ENCODE assay signal across 25 cellular contexts in the genomic region with DNA sequence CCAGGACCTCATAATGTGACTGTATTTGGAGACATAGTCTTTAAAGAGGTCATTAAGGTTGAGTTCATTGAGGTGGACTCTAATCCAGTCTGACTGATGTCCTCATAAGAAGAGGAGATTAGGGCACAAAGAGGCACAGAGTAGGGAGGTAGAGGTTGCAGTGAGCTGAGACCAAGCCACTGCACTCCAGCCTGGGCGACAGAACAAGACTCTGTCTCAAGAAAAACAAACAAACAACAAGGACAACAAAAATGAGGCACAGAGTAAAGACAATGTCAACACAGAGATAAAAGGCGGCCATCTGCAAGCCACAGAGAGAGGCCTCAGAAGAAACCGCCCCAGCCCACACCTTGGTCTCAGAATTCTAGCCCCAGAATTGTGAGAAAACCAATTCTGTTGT.
"Had no signal": no experiment of that assay in that cellular context is flagged by ENCODE, and none has a peak within 500 bp of the region (broad histone marks: within the 10 kb centered on the region; RNA-seq: fewer than 3 reads in every experiment).

No MANE protein-coding gene starts in this region.

- H3K27ac ChIP-seq: left lung, lower lobe of right lung, ovary, sigmoid colon, spleen, suprapubic skin, thoracic aorta, tibial artery, upper lobe of right lung had no signal

- H3K4me1 ChIP-seq: lower lobe of right lung, sigmoid colon, suprapubic skin, tibial artery, upper lobe of right lung had no signal

- H3K27me3 Mint-ChIP-seq: progenitor cell of endocrine pancreas had no signal

- ATAC-seq: left colon; left lung; lower lobe of right lung; naive thymus-derived CD8-positive, alpha-beta T cell; right cardiac atrium; stimulated activated effector memory CD8-positive, alpha-beta T cell treated with anti-CD3 and anti-CD28 coated beads, Interleukin-12 subunit alpha, Interleukin-12 subunit beta, amount 100 ng/mL, for 72 hours; upper lobe of right lung had no signal

- H3K36me3 Mint-ChIP-seq: immature natural killer cell; naive thymus-derived CD8-positive, alpha-beta T cell; stimulated activated effector memory CD8-positive, alpha-beta T cell treated with anti-CD3 and anti-CD28 coated beads, Interleukin-12 subunit alpha, Interleukin-12 subunit beta, amount 100 ng/mL, for 72 hours had no signal

- DNase-seq: hypothalamus; immature natural killer cell; kidney; left colon; left lung; lower lobe of right lung; mammary epithelial cell; mesenchymal stem cell; naive thymus-derived CD8-positive, alpha-beta T cell; nephron progenitor cell; ovary; right cardiac atrium; sigmoid colon; small intestine; spleen; stimulated activated CD4-positive, alpha-beta T cell treated with anti-CD3 and anti-CD28 coated beads, Interleukin-4, amount 100 ng/mL, for 24 hours; stimulated activated naive CD4-positive, alpha-beta T cell; tibial artery; trophoblast cell; upper lobe of right lung had no signal

- H3K27me3 ChIP-seq: left lung, ovary, sigmoid colon, spleen, suprapubic skin, upper lobe of right lung had no signal

- H3K9me3 Mint-ChIP-seq: immature natural killer cell; naive thymus-derived CD8-positive, alpha-beta T cell; nephron progenitor cell; stimulated activated effector memory CD8-positive, alpha-beta T cell treated with anti-CD3 and anti-CD28 coated beads, Interleukin-12 subunit alpha, Interleukin-12 subunit beta, amount 100 ng/mL, for 72 hours; stimulated activated naive CD8-positive, alpha-beta T cell treated with anti-CD3 and anti-CD28 coated beads, Interleukin-15, Interleukin-2, amounts not matched to agents 100 ng/mL and 50 ng/mL, for 24 hours had no signal

- H3K27ac Mint-ChIP-seq: naive thymus-derived CD8-positive, alpha-beta T cell; nephron progenitor cell; progenitor cell of endocrine pancreas; stimulated activated effector memory CD8-positive, alpha-beta T cell treated with anti-CD3 and anti-CD28 coated beads, Interleukin-12 subunit alpha, Interleukin-12 subunit beta, amount 100 ng/mL, for 72 hours; stimulated activated naive CD8-positive, alpha-beta T cell treated with anti-CD3 and anti-CD28 coated beads, Interleukin-15, Interleukin-2, amounts not matched to agents 100 ng/mL and 50 ng/mL, for 24 hours had no signal

- H3K4me3 ChIP-seq: left lung, lower lobe of right lung, ovary, sigmoid colon, spleen, suprapubic skin, thoracic aorta, tibial artery, upper lobe of right lung had no signal

- H3K4me3 Mint-ChIP-seq: naive thymus-derived CD8-positive, alpha-beta T cell; nephron progenitor cell; stimulated activated effector memory CD8-positive, alpha-beta T cell treated with anti-CD3 and anti-CD28 coated beads, Interleukin-12 subunit alpha, Interleukin-12 subunit beta, amount 100 ng/mL, for 72 hours; stimulated activated naive CD8-positive, alpha-beta T cell treated with anti-CD3 and anti-CD28 coated beads, Interleukin-15, Interleukin-2, amounts not matched to agents 100 ng/mL and 50 ng/mL, for 24 hours had no signal

- H3K9me3 ChIP-seq: left lung, lower lobe of right lung, ovary, sigmoid colon, spleen, suprapubic skin, thoracic aorta, tibial artery, upper lobe of right lung had no signal

- H3K36me3 ChIP-seq: left lung, lower lobe of right lung, ovary, sigmoid colon, spleen, suprapubic skin, thoracic aorta, tibial artery, upper lobe of right lung had no signal
